8 cellular contexts compared by ENCODE assay signal in genomic region chr9:19230356-19231125, GRCh38. TPM values are rescaled to one million over a fixed set of nuclear protein-coding genes. Genes with fewer than 3 reads are reported as not detected.
DNase-seq lines count a peak whose midpoint lies in the region; ATAC-seq and TF ChIP-seq lines count a peak whose summit lies in the region.

DENND4C (plus strand) TSS chr9:19230693; CDS start chr9:19276175, 45,482 bp downstream.

- no peaks in the 10 kb centered on the region for H3K9me2 ChIP-seq in SU-DHL-6 (replicated peaks; ENCODE audit: insufficient read depth, low read length)

- ATAC-seq in HG02571 (IDR thresholded peaks at IDR 0.05; ENCODE audit: unreplicated experiment) = peak; percentile 72

- peak within 1 kb of the TSS; percentile 76 for H3K4me2 ChIP-seq in SU-DHL-6 (ENCODE audit: low read depth, low read length, poor library complexity, severe bottlenecking)

- H3K36me3 Mint-ChIP-seq in type B pancreatic cell = no peaks in the 10 kb centered on the region

- H4K20me1 ChIP-seq in SU-DHL-6 (ENCODE audit: low read depth, low read length) = peaks cover 7% of the 10 kb centered on the region; the same call in 1 of the 2 replicates

- H3K9me3 Mint-ChIP-seq in type B pancreatic cell = no peaks in the 10 kb centered on the region

- H3F3A ChIP-seq in SU-DHL-6 (ENCODE audit: insufficient read depth) = peaks cover 25% of the 10 kb centered on the region

- DNase-seq in GM12865 (ENCODE audit: low read depth) = peak; percentile 94
- DNase-seq in NCI-H1048 (lab: John Stamatoyannopoulos, UW) = peak; percentile 9
- peak; percentile 52 for DNase-seq in activated naive CD8-positive, alpha-beta T cell treated with anti-CD3 and anti-CD28 coated beads, Interleukin-2, amount 50 U/mL, for 16 hours (ENCODE audit: low read depth, low spot score)
- peak; percentile 91 for DNase-seq in cardiac septum (ENCODE audit: low spot score)
- DNase-seq in pons (ENCODE audit: low spot score) = peak; percentile 86
- DNase-seq in type B pancreatic cell (ENCODE audit: extremely low spot score, unreplicated experiment) = peak; percentile 93

- no peak within 1 kb of the TSS for H3K27ac Mint-ChIP-seq in type B pancreatic cell

- no peaks in the 10 kb centered on the region for H3K9me3 ChIP-seq in SU-DHL-6 (ENCODE audit: insufficient read depth, low read length)

- H3K36me3 ChIP-seq in SU-DHL-6 (ENCODE audit: low read length) = no peaks in the 10 kb centered on the region

- H3K27me3 Mint-ChIP-seq in type B pancreatic cell = no peaks in the 10 kb centered on the region

- no peaks in the 10 kb centered on the region for H3K27me3 ChIP-seq in SU-DHL-6 (ENCODE audit: low read length)

- no peak for TF ChIP-seq CTCF in GM12865 (IDR thresholded peaks at IDR 0.05; ENCODE audit: insufficient read depth, low read depth, low read length, missing control alignments)
- TF ChIP-seq CTCF in SU-DHL-6 (IDR thresholded peaks at IDR 0.05; ENCODE audit: insufficient read depth, low read length, poor library complexity, severe bottlenecking) = no peak
- TF ChIP-seq CTCF in type B pancreatic cell (conservative IDR thresholded peaks at IDR 0.05) = peak; percentile 29

- peak within 1 kb of the TSS; percentile 92 for H2AFZ ChIP-seq in SU-DHL-6 (ENCODE audit: low read depth, low read length, severe bottlenecking)

- intact Hi-C loops in cardiac septum (cut with DNase I) = loop anchor here (2.0 to 10.0 kb wide), 5 partner anchors 46 to 224 kb away; partner anchors contain the start of genes HAUS6, PLIN2 and RPS6

- no peak within 1 kb of the TSS for H3K4me3 Mint-ChIP-seq in type B pancreatic cell

- peak within 1 kb of the TSS; percentile 37; the same call in 1 of the 2 replicates for H3K27ac ChIP-seq in SU-DHL-6 (ENCODE audit: low read depth, low read length)

- H3K4me3 ChIP-seq in GM12865 (ENCODE audit: low read depth, low read length) = peak within 1 kb of the TSS; percentile 89
- peak within 1 kb of the TSS; percentile 65 for H3K4me3 ChIP-seq in SU-DHL-6 (ENCODE audit: insufficient read depth, low read length, poor library complexity, severe bottlenecking)

- peaks cover 11% of the 10 kb centered on the region for H3K4me1 Mint-ChIP-seq in type B pancreatic cell (ENCODE audit: unreplicated experiment)

- H3K79me2 ChIP-seq in SU-DHL-6 (ENCODE audit: insufficient read depth, low read length) = peaks cover 33% of the 10 kb centered on the region

- peak within 1 kb of the TSS; percentile 73 for H3K9ac ChIP-seq in SU-DHL-6 (ENCODE audit: low read length)

RNA-seq across cellular contexts. Expression of gene DENND4C, which starts in this region (rescaled TPM):
- total RNA-seq in cardiac septum (21.4 TPM), type B pancreatic cell (ENCODE audit: low replicate concordance) (36.6 and 54.1 TPM in 2 replicates)

Comparison
In these comparisons a context has a peak if more than half of its experiments do, and no peak if none do; other contexts are left out.
1. Peak in every context shown above with its lines: DNase-seq, ATAC-seq, H3K4me3 ChIP-seq and H3K27ac ChIP-seq.
2. DNase-seq: peak in every context shown above with its lines; median percentile 94 in GM12865; 93 in type B pancreatic cell; 91 in cardiac septum; 86 in pons; 52 in activated naive CD8-positive, alpha-beta T cell treated with anti-CD3 and anti-CD28 coated beads, Interleukin-2, amount 50 U/mL, for 16 hours; 9 in NCI-H1048.